ENCODE assay signal across 8 cellular contexts in genomic region chr16:67017810-67018488, GRCh38.
DNase-seq lines count a peak whose midpoint lies in the region; ATAC-seq and TF ChIP-seq lines count a peak whose summit lies in the region.

No MANE protein-coding gene starts in this region.

- no peak overlapping the region for H3K4me3 Mint-ChIP-seq in nephron progenitor cell

- H3K27me3 Mint-ChIP-seq in nephron progenitor cell (ENCODE audit: low read depth, poor library complexity), result peaks cover 26% of the 10 kb centered on the region

- no peak for TF ChIP-seq POLR2A in erythroblast (IDR thresholded peaks at IDR 0.05; ENCODE audit: low read length)

- H3K4me1 Mint-ChIP-seq in nephron progenitor cell, result peaks cover 48% of the 10 kb centered on the region

- H3K9me3 ChIP-seq in NT2/D1 (ENCODE audit: insufficient read depth, low read length), result no peaks in the 10 kb centered on the region

- peak; percentile 97 for DNase-seq in DMS53 (lab: John Stamatoyannopoulos, UW)
- DNase-seq in HuH-7 (ENCODE audit: low spot score), result peak; percentile 91
- peak; percentile 89 for DNase-seq in NT2/D1 (ENCODE audit: low read depth, low spot score)
- DNase-seq in activated CD8-positive, alpha-beta memory T cell treated with anti-CD3 and anti-CD28 coated beads for 48 hours (ENCODE audit: low read depth in 2 of 3, low spot score in 2 of 3), result peak; percentile 65 to 84 (median 73)
- peak; percentile 76 to 79 for DNase-seq in erythroblast (lab: John Stamatoyannopoulos, UW)
- DNase-seq in nephron progenitor cell, result peak; percentile 86
- peak; percentile 86 for DNase-seq in stromal cell of bone marrow (ENCODE audit: low read depth)

- H3K9me3 Mint-ChIP-seq in nephron progenitor cell, result no peaks in the 10 kb centered on the region

- no peaks in the 10 kb centered on the region for H3K36me3 Mint-ChIP-seq in nephron progenitor cell (ENCODE audit: low read depth)

- no peak overlapping the region for H3K9ac ChIP-seq in NT2/D1 (ENCODE audit: insufficient read length, low read depth)

- ATAC-seq in GM21515 (IDR thresholded peaks at IDR 0.05; ENCODE audit: unreplicated experiment), result peak; percentile 78

- TF ChIP-seq CTCF in nephron progenitor cell (IDR thresholded peaks at IDR 0.05), result peak; percentile 78

- peaks cover 12% of the 10 kb centered on the region for H3K4me1 ChIP-seq in NT2/D1 (ENCODE audit: insufficient read depth, insufficient read length)

- no peak overlapping the region for H3K4me3 ChIP-seq in NT2/D1 (ENCODE audit: insufficient read length, low read depth)

- H3K27me3 ChIP-seq in NT2/D1 (ENCODE audit: insufficient read depth, insufficient read length), result peaks cover 26% of the 10 kb centered on the region

- H3K36me3 ChIP-seq in NT2/D1 (ENCODE audit: insufficient read depth, insufficient read length, low read length), result no peaks in the 10 kb centered on the region

- H3K27ac Mint-ChIP-seq in nephron progenitor cell, result no peak overlapping the region
